Comparison of ENCODE assay signal across 25 cellular contexts in the genomic region with DNA sequence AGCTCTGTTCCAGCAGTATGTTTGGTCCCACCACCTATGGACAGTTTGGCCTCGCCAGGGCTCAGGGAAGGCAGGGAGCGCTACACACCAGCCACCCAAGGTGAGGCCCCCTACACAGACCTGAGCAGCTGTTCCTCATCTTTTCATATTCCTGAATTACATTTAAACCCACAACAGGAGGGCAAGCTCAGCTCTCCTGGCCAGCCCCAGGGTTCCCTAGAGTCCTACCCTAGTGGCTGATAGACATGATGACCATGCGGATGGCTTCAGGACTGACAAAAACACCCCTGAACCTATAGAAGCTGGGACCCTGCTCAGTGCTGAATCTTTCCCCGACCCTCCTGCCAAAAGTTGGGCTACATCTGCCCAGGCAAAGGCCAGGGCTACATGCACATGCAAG. TPM values are rescaled to one million over a fixed set of nuclear protein-coding genes. Genes with fewer than 3 reads are reported as not detected.
"Had no signal": no experiment of that assay in that cellular context is flagged by ENCODE, and none has a peak within 500 bp of the region (broad histone marks: within the 10 kb centered on the region; RNA-seq: fewer than 3 reads in every experiment).

No MANE protein-coding gene starts in this region.

- H3K4me1 ChIP-seq: colonic mucosa had no signal

- H3K4me1 Mint-ChIP-seq: nephron progenitor cell had no signal

- H3K36me3 ChIP-seq: colonic mucosa, heart left ventricle, neutrophil, right atrium auricular region, sigmoid colon, suprapubic skin, tibial artery had no signal

- ATAC-seq: esophagus mucosa, heart left ventricle, left lobe of liver had no signal

- H3K9me3 ChIP-seq: colonic mucosa, heart left ventricle, neutrophil, right atrium auricular region, sigmoid colon, suprapubic skin, tibial artery had no signal

- DNase-seq: caudate nucleus; colonic mucosa; effector CD4-positive, alpha-beta T cell; heart left ventricle; hippocampal formation; islet precursor cell; nephron progenitor cell; posterior cingulate gyrus; sigmoid colon; stimulated activated CD4-positive, alpha-beta T cell treated with anti-CD3 and anti-CD28 coated beads, Interleukin-2, amount 100 ng/mL, for 24 hours; stimulated activated CD4-positive, alpha-beta T cell treated with anti-CD3 and anti-CD28 coated beads, Interleukin-4, amount 100 ng/mL, for 4 hours; stimulated activated naive CD4-positive, alpha-beta T cell; tibial artery had no signal

- H3K4me3 ChIP-seq: colonic mucosa, heart left ventricle, right atrium auricular region, sigmoid colon, skin epidermis, suprapubic skin, tibial artery had no signal

- H3K27ac ChIP-seq: colonic mucosa, heart left ventricle, neutrophil, right atrium auricular region, sigmoid colon, skin epidermis, suprapubic skin, tibial artery had no signal

- H3K27ac Mint-ChIP-seq: nephron progenitor cell had no signal

- H3K4me3 Mint-ChIP-seq: nephron progenitor cell had no signal

RNA-seq across cellular contexts. Expression of gene FOXE1, which starts 6.7 kb away (rescaled TPM):
- total RNA-seq: cerebellum, colonic mucosa, dermis microvascular lymphatic vessel endothelial cell, fibroblast of lung, frontal cortex, heart left ventricle, left lobe of liver, osteoblast, pulmonary artery endothelial cell, right atrium auricular region, sigmoid colon had no signal
- polyA plus RNA-seq: heart left ventricle, sigmoid colon had no signal
